Comparison of ENCODE assay signal across 19 cellular contexts in the genomic region with DNA sequence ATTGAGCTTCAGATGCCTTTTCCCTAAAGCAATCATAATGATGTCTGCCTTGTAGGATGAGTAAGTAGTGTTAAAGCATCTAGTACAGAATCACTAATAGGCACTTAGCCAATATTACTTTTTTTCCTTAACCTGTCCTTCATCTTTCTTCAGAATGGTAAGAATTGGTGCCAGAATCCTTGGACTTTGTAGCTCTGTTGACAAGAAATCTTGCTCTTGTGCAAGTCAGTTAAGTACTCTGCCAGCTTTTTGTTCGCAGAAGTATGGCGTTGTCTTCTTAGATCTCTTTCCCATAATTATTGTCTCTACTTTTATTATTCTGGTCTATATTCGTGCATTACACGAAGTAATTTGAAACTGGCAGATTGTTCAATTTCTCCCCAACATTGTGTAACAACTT.
A peak's percentile ranks its signal among the peaks of the same experiment; 100 is the strongest.
DNase-seq lines count a peak whose midpoint lies in the region; ATAC-seq and TF ChIP-seq lines count a peak whose summit lies in the region.
"Had no signal": no experiment of that assay in that cellular context is flagged by ENCODE, and none has a peak within 500 bp of the region (broad histone marks: within the 10 kb centered on the region; RNA-seq: fewer than 3 reads in every experiment).

No MANE protein-coding gene starts in this region.

- no peak overlapping the region for H4K8ac ChIP-seq in IMR-90 (ENCODE audit: low read depth in 2 of 2, low read length in 2 of 2)

- no peak overlapping the region for H3K27ac ChIP-seq in IMR-90 (ENCODE audit: insufficient read depth, low read length)
- no peak overlapping the region for H3K27ac ChIP-seq in SU-DHL-6 (ENCODE audit: low read depth, low read length)

- no peak overlapping the region for H2BK15ac ChIP-seq in IMR-90 (ENCODE audit: low read depth, low read length)

- ATAC-seq in IMR-90 (ENCODE audit: low read depth) = no peak
- no peak for ATAC-seq in stimulated activated naive B cell treated with anti-CD40 and anti-IgM and Interleukin-4, amounts not matched to agents 10 μg/mL and 1 μg/mL and 100 μg/mL, for 72 hours (replicated peaks)

- no peak overlapping the region for H3K18ac ChIP-seq in IMR-90 (ENCODE audit: low read depth, low read length)

- no peak for TF ChIP-seq RAD21 in IMR-90 (IDR thresholded peaks at IDR 0.05; ENCODE audit: low read length)

- H3K14ac ChIP-seq in IMR-90 (replicated peaks; ENCODE audit: low read depth, low read length) = no peak overlapping the region

- no peak overlapping the region for H2AFZ ChIP-seq in IMR-90 (replicated peaks; ENCODE audit: low read length, poor library complexity)
- peak overlapping the region; percentile 79 for H2AFZ ChIP-seq in SU-DHL-6 (ENCODE audit: low read depth, low read length, severe bottlenecking)

- H3K4me3 ChIP-seq in IMR-90 (ENCODE audit: insufficient read depth, low read depth, low read length) (no peak overlapping the region), SU-DHL-6 (ENCODE audit: insufficient read depth, low read length, poor library complexity, severe bottlenecking) (no peak overlapping the region)

- no peak overlapping the region for H2BK5ac ChIP-seq in IMR-90 (ENCODE audit: low read depth, low read length, poor library complexity, severe bottlenecking)

- peaks cover 6 to 14% of the 10 kb centered on the region in 2 donors for H3K9me3 Mint-ChIP-seq in stimulated activated naive B cell treated with anti-CD40 and anti-IgM and Interleukin-4, amounts not matched to agents 10 μg/mL and 1 μg/mL and 100 μg/mL, for 72 hours
- H3K9me3 Mint-ChIP-seq in activated T-helper 2 cell treated with anti-CD3 and anti-CD28 coated beads, Interferon-gamma antibody, Interleukin-2, Interleukin-4, amounts not matched to agents 10 μg/mL and 5 μg/mL and 100 μg/mL, durations not matched to agents 14 hours and 24 hours and 36 hours = no peaks in the 10 kb centered on the region
- H3K9me3 Mint-ChIP-seq in mesothelial cell of epicardium = peaks cover 17% of the 10 kb centered on the region
- H3K9me3 Mint-ChIP-seq: H9 had no signal

- no TSS peak for BruUV-seq in IMR-90 (replicated peaks; lab: Mats Ljungman, UMichigan)

- CTCF ChIA-PET in IMR-90 (lab: Yijun Ruan, JAX) = no interaction called here

- no peak overlapping the region for H2AK9ac ChIP-seq in IMR-90 (replicated peaks; ENCODE audit: low read depth, low read length, poor library complexity)

- H2AK5ac ChIP-seq in IMR-90 (ENCODE audit: low read depth, low read length) = no peak overlapping the region

- no peaks in the 10 kb centered on the region for H3F3A ChIP-seq in SU-DHL-6 (ENCODE audit: insufficient read depth)

- H3K4me1 ChIP-seq in IMR-90 (ENCODE audit: control insufficient read depth, insufficient read depth, low read length) = no peaks in the 10 kb centered on the region

- no peak overlapping the region for H3K4me3 Mint-ChIP-seq in stimulated activated naive B cell treated with anti-CD40 and anti-IgM and Interleukin-4, amounts not matched to agents 10 μg/mL and 1 μg/mL and 100 μg/mL, for 72 hours
- H3K4me3 Mint-ChIP-seq in activated T-helper 2 cell treated with anti-CD3 and anti-CD28 coated beads, Interferon-gamma antibody, Interleukin-2, Interleukin-4, amounts not matched to agents 10 μg/mL and 5 μg/mL and 100 μg/mL, durations not matched to agents 14 hours and 24 hours and 36 hours (ENCODE audit: low read depth) = no peak overlapping the region
- H3K4me3 Mint-ChIP-seq in mesothelial cell of epicardium = no peak overlapping the region
- H3K4me3 Mint-ChIP-seq: CD14-positive monocyte, H9, IgD-negative memory B cell had no signal

- no peak overlapping the region for H3K9ac ChIP-seq in IMR-90 (ENCODE audit: low read depth, low read length)
- H3K9ac ChIP-seq in SU-DHL-6 (ENCODE audit: low read length) = no peak overlapping the region

- no peak overlapping the region for H3K27ac Mint-ChIP-seq in stimulated activated naive B cell treated with anti-CD40 and anti-IgM and Interleukin-4, amounts not matched to agents 10 μg/mL and 1 μg/mL and 100 μg/mL, for 72 hours
- no peak overlapping the region for H3K27ac Mint-ChIP-seq in activated T-helper 2 cell treated with anti-CD3 and anti-CD28 coated beads, Interferon-gamma antibody, Interleukin-2, Interleukin-4, amounts not matched to agents 10 μg/mL and 5 μg/mL and 100 μg/mL, durations not matched to agents 14 hours and 24 hours and 36 hours
- H3K27ac Mint-ChIP-seq in mesothelial cell of epicardium = no peak overlapping the region
- H3K27ac Mint-ChIP-seq: CD14-positive monocyte, H9, IgD-negative memory B cell had no signal

- POLR2A ChIA-PET in IMR-90 (lab: Charles Lee; ENCODE audit: unreplicated experiment) = no interaction called here

- H3K36me3 ChIP-seq in IMR-90 (ENCODE audit: control insufficient read depth, insufficient read depth, low read length) (no peaks in the 10 kb centered on the region), SU-DHL-6 (ENCODE audit: low read length) (0 out of 2 replicates have a peak, but pooled peaks cover 5% of the 10 kb centered on the region)

- H3K9me2 ChIP-seq in SU-DHL-6 (replicated peaks; ENCODE audit: insufficient read depth, low read length) = no peaks in the 10 kb centered on the region

- in situ Hi-C loops in IMR-90 (cut with MboI; ENCODE audit: low sequenced_read_pairs) = no loop called here

- no peak overlapping the region for H3K56ac ChIP-seq in IMR-90 (ENCODE audit: extremely low read depth, insufficient read depth, low read length)

- H3K9me3 ChIP-seq in IMR-90 (ENCODE audit: control insufficient read depth, insufficient read depth, low read length) (no peaks in the 10 kb centered on the region), SU-DHL-6 (ENCODE audit: insufficient read depth, low read length) (no peaks in the 10 kb centered on the region)

- peaks cover 9 to 19% of the 10 kb centered on the region in 2 donors for H3K36me3 Mint-ChIP-seq in stimulated activated naive B cell treated with anti-CD40 and anti-IgM and Interleukin-4, amounts not matched to agents 10 μg/mL and 1 μg/mL and 100 μg/mL, for 72 hours
- H3K36me3 Mint-ChIP-seq in activated T-helper 2 cell treated with anti-CD3 and anti-CD28 coated beads, Interferon-gamma antibody, Interleukin-2, Interleukin-4, amounts not matched to agents 10 μg/mL and 5 μg/mL and 100 μg/mL, durations not matched to agents 14 hours and 24 hours and 36 hours (ENCODE audit: low read depth) = no peaks in the 10 kb centered on the region
- peaks cover 6% of the 10 kb centered on the region for H3K36me3 Mint-ChIP-seq in mesothelial cell of epicardium
- H3K36me3 Mint-ChIP-seq: CD14-positive monocyte, IgD-negative memory B cell had no signal

- peaks cover 6 to 7% of the 10 kb centered on the region in 2 donors for H3K4me1 Mint-ChIP-seq in stimulated activated naive B cell treated with anti-CD40 and anti-IgM and Interleukin-4, amounts not matched to agents 10 μg/mL and 1 μg/mL and 100 μg/mL, for 72 hours
- H3K4me1 Mint-ChIP-seq in activated T-helper 2 cell treated with anti-CD3 and anti-CD28 coated beads, Interferon-gamma antibody, Interleukin-2, Interleukin-4, amounts not matched to agents 10 μg/mL and 5 μg/mL and 100 μg/mL, durations not matched to agents 14 hours and 24 hours and 36 hours (ENCODE audit: low read depth) = no peaks in the 10 kb centered on the region
- H3K4me1 Mint-ChIP-seq in mesothelial cell of epicardium = peaks cover 3% of the 10 kb centered on the region
- H3K4me1 Mint-ChIP-seq: CD14-positive monocyte, H9, IgD-negative memory B cell had no signal

- no peak for TF ChIP-seq CTCF in IMR-90 (conservative IDR thresholded peaks at IDR 0.05; ENCODE audit: low read depth, low read length)
- no peak for TF ChIP-seq CTCF in SU-DHL-6 (IDR thresholded peaks at IDR 0.05; ENCODE audit: insufficient read depth, low read length, poor library complexity, severe bottlenecking)
- no peak for TF ChIP-seq CTCF in mesothelial cell of epicardium (IDR thresholded peaks at IDR 0.05; ENCODE audit: unreplicated experiment)

- H3K4me2 ChIP-seq in IMR-90 (ENCODE audit: low read depth, low read length) (no peak overlapping the region), SU-DHL-6 (ENCODE audit: low read depth, low read length, poor library complexity, severe bottlenecking) (no peak overlapping the region)

- no peak overlapping the region for H4K91ac ChIP-seq in IMR-90 (ENCODE audit: insufficient read depth, low read depth, low read length)

- peaks cover 3% of the 10 kb centered on the region; the same call in 1 of the 2 replicates for H3K9me1 ChIP-seq in IMR-90 (ENCODE audit: insufficient read depth, low read length)

- dilution Hi-C loops in IMR-90 (cut with HindIII; ENCODE audit: low sequenced_read_pairs, unreplicated experiment) = no loop called here

- H3K27me3 Mint-ChIP-seq in stimulated activated naive B cell treated with anti-CD40 and anti-IgM and Interleukin-4, amounts not matched to agents 10 μg/mL and 1 μg/mL and 100 μg/mL, for 72 hours = no peaks in the 10 kb centered on the region
- no peaks in the 10 kb centered on the region for H3K27me3 Mint-ChIP-seq in activated T-helper 2 cell treated with anti-CD3 and anti-CD28 coated beads, Interferon-gamma antibody, Interleukin-2, Interleukin-4, amounts not matched to agents 10 μg/mL and 5 μg/mL and 100 μg/mL, durations not matched to agents 14 hours and 24 hours and 36 hours (ENCODE audit: low read depth)
- H3K27me3 Mint-ChIP-seq in mesothelial cell of epicardium (ENCODE audit: low read depth) = no peaks in the 10 kb centered on the region
- H3K27me3 Mint-ChIP-seq: IgD-negative memory B cell had no signal

- no peaks in the 10 kb centered on the region for H4K20me1 ChIP-seq in IMR-90 (ENCODE audit: insufficient read depth, low read length)
- H4K20me1 ChIP-seq in SU-DHL-6 (ENCODE audit: low read depth, low read length) = no peaks in the 10 kb centered on the region

- 100% methylated on average over 1 of the region's 4 CpGs; no CpG with 5 or more reads in 1 of the 2 experiments for WGBS in IMR-90 (ENCODE audit: extremely low coverage in 2 of 2, insufficient read length in 1 of 2), 2 experiments

- no peak overlapping the region for H2BK20ac ChIP-seq in IMR-90 (ENCODE audit: low read depth, low read length)

- H4K5ac ChIP-seq in IMR-90 (ENCODE audit: low read depth, low read length) = no peak overlapping the region

- H2BK120ac ChIP-seq in IMR-90 (ENCODE audit: low read depth, low read length) = no peak overlapping the region

- H3K4ac ChIP-seq in IMR-90 (ENCODE audit: low read depth, low read length) = no peak overlapping the region

- intact Hi-C loops in IMR-90 (cut with micrococcal nuclease) = no loop called here
- intact Hi-C loops in activated T-helper 2 cell treated with anti-CD3 and anti-CD28 coated beads, Interferon-gamma antibody, Interleukin-2, Interleukin-4, amounts not matched to agents 10 μg/mL and 5 μg/mL and 100 μg/mL, durations not matched to agents 14 hours and 24 hours and 36 hours (cut with micrococcal nuclease) = no loop called here

- no peaks in the 10 kb centered on the region for H3K79me1 ChIP-seq in IMR-90 (ENCODE audit: low read depth in 1 of 2, low read length in 2 of 2)

- no peak overlapping the region for H3K23ac ChIP-seq in IMR-90 (ENCODE audit: low read depth, low read length)

- no peaks in the 10 kb centered on the region for H3K79me2 ChIP-seq in SU-DHL-6 (ENCODE audit: insufficient read depth, low read length)

- no peaks in the 10 kb centered on the region for H3K27me3 ChIP-seq in IMR-90 (ENCODE audit: control insufficient read depth, insufficient read depth, low read length)
- no peaks in the 10 kb centered on the region for H3K27me3 ChIP-seq in SU-DHL-6 (ENCODE audit: low read length)

- DNase-seq in IMR-90 (no peak), fibroblast of gingiva (ENCODE audit: low read depth) (peak; percentile 88), pons (ENCODE audit: low spot score) (peak; percentile 29), mesothelial cell of epicardium (ENCODE audit: low spot score in 2 of 2, unreplicated experiment in 2 of 2) (no peak), germinal center (ENCODE audit: low spot score) (no peak)
- no peak for DNase-seq in stimulated activated naive B cell treated with anti-CD40 and anti-IgM and Interleukin-4, amounts not matched to agents 10 μg/mL and 1 μg/mL and 100 μg/mL, for 72 hours
- no peak for DNase-seq in activated T-helper 2 cell treated with anti-CD3 and anti-CD28 coated beads, Interferon-gamma antibody, Interleukin-2, Interleukin-4, amounts not matched to agents 10 μg/mL and 5 μg/mL and 100 μg/mL, durations not matched to agents 14 hours and 24 hours and 36 hours (ENCODE audit: low spot score)
- DNase-seq: DMS 273 treated with DMSO at 0.1 percent for 48 hours, DND-41, H9, Kasumi-1, MM.1S, NCI-H1092 treated with DMSO at 0.1 percent for 48 hours, NCI-H146, NCI-H2029 treated with DMSO at 0.1 percent for 48 hours, Right ventricle myocardium superior had no signal

- no peak for TF ChIP-seq POLR2A in IMR-90 (IDR thresholded peaks at IDR 0.05; ENCODE audit: low read depth, low read length)

Comparison
In these comparisons a context has a peak if more than half of its experiments do, and no peak if none do; other contexts are left out.
1. DNase-seq: peak in fibroblast of gingiva (single experiment) and pons (single experiment); none in IMR-90 (single experiment), stimulated activated naive B cell treated with anti-CD40 and anti-IgM and Interleukin-4, amounts not matched to agents 10 μg/mL and 1 μg/mL and 100 μg/mL, for 72 hours (single experiment), activated T-helper 2 cell treated with anti-CD3 and anti-CD28 coated beads, Interferon-gamma antibody, Interleukin-2, Interleukin-4, amounts not matched to agents 10 μg/mL and 5 μg/mL and 100 μg/mL, durations not matched to agents 14 hours and 24 hours and 36 hours (single experiment), mesothelial cell of epicardium (0 of 2) and germinal center (single experiment).